Comparison of ENCODE assay signal across 8 cellular contexts in genomic region chr7:76201732-76202665, GRCh38. TPM values are rescaled to one million over a fixed set of nuclear protein-coding genes. Genes with fewer than 3 reads are reported as not detected.
DNase-seq lines count a peak whose midpoint lies in the region; ATAC-seq and TF ChIP-seq lines count a peak whose summit lies in the region.

Gene SRRM3, plus strand, starts transcription at chr7:76201896. Its CDS starts 33,171 bp downstream, at chr7:76235067.

- TF ChIP-seq POLR2A in erythroblast (IDR thresholded peaks at IDR 0.05; ENCODE audit: low read length) = no peak

- DNase-seq in DMS 273 (lab: John Stamatoyannopoulos, UW; ENCODE audit: unreplicated experiment) (peak; percentile 95), DMS 273 treated with DMSO at 0.1 percent for 48 hours (lab: John Stamatoyannopoulos, UW) (no peak), activated T-cell treated with anti-CD3 and anti-CD28 coated beads for 24 hours (ENCODE audit: low read depth) (peak; percentile 79), erythroblast (lab: John Stamatoyannopoulos, UW) (peak; percentile 89 to 91), mucosa of descending colon (peak; percentile 78 to 86 (median 81))
- peak; percentile 79 for DNase-seq in stimulated activated CD8-positive, alpha-beta memory T cell treated with anti-CD3 and anti-CD28 coated beads, Interleukin-4, amount 100 ng/mL, for 24 hours (ENCODE audit: low read depth)

- H3K27ac ChIP-seq in HUES64 (ENCODE audit: low read depth, low read length) = no peak within 1 kb of the TSS
- H3K27ac ChIP-seq in OCI-LY3 (ENCODE audit: low read length) = no peak within 1 kb of the TSS

- 3% methylated on average over 54 of the region's 57 CpGs for WGBS in HUES64

- intact Hi-C loops in mucosa of descending colon (cut with DNase I, micrococcal nuclease) = no loop called here

- H3K79me2 ChIP-seq in OCI-LY3 (ENCODE audit: low read length) = no peaks in the 10 kb centered on the region

- H3K4me1 ChIP-seq in HUES64 (ENCODE audit: insufficient read depth, low read length) (peaks cover 4% of the 10 kb centered on the region; the same call in 1 of the 2 replicates), OCI-LY3 (ENCODE audit: low read length) (0 out of 2 replicates have a peak, but pooled peaks cover 3% of the 10 kb centered on the region), mucosa of descending colon (ENCODE audit: low read depth) (no peaks in the 10 kb centered on the region)

- H3K9ac ChIP-seq in HUES64 (ENCODE audit: low read depth, low read length) (no peak within 1 kb of the TSS), OCI-LY3 (ENCODE audit: low read length) (no peak within 1 kb of the TSS)

- no peaks in the 10 kb centered on the region for H3K36me3 ChIP-seq in HUES64 (ENCODE audit: insufficient read depth, low read length)
- no peaks in the 10 kb centered on the region for H3K36me3 ChIP-seq in OCI-LY3 (replicated peaks; ENCODE audit: low read depth, low read length)
- no peaks in the 10 kb centered on the region for H3K36me3 ChIP-seq in mucosa of descending colon (ENCODE audit: low read depth)

- H3K4me3 ChIP-seq in HUES64 (ENCODE audit: low read length) (peak within 1 kb of the TSS; percentile 49), OCI-LY3 (ENCODE audit: low read length) (peak within 1 kb of the TSS; percentile 68), mucosa of descending colon (no peak within 1 kb of the TSS)

- H4K20me1 ChIP-seq in OCI-LY3 (ENCODE audit: insufficient read depth, low read length) = no peaks in the 10 kb centered on the region

- H3K9me3 ChIP-seq in HUES64 (ENCODE audit: insufficient read depth, low read depth, low read length) (no peaks in the 10 kb centered on the region), OCI-LY3 (ENCODE audit: insufficient read depth, low read length) (no peaks in the 10 kb centered on the region), mucosa of descending colon (no peaks in the 10 kb centered on the region)

- TF ChIP-seq CTCF in OCI-LY3 (IDR thresholded peaks at IDR 0.05; ENCODE audit: low read depth, low read length) (peak; percentile 55), mucosa of descending colon (IDR thresholded peaks at IDR 0.05) (peak; percentile 73)

- H3K27me3 ChIP-seq in HUES64 (ENCODE audit: insufficient read depth, low read length) (no peaks in the 10 kb centered on the region; the same call in 1 of the 2 replicates), OCI-LY3 (ENCODE audit: low read depth, low read length) (no peaks in the 10 kb centered on the region)

- H3K4me2 ChIP-seq in OCI-LY3 (ENCODE audit: low read length) = peak within 1 kb of the TSS; percentile 78

- H2AFZ ChIP-seq in OCI-LY3 (ENCODE audit: low read depth, low read length) = peak within 1 kb of the TSS; percentile 46; the same call in 1 of the 2 replicates

- ATAC-seq in mucosa of descending colon = peak; percentile 99

RNA-seq across cellular contexts. Expression of gene SRRM3, which starts in this region (rescaled TPM):
- 7.2 TPM for polyA plus RNA-seq in HUES64 (2013, experiment 1 of 2)
- 9.5 TPM for polyA plus RNA-seq in HUES64 (2013, experiment 2 of 2)
- 1 to 10 TPM in 1 of 3 donors, under 1 TPM in 2; 0.43 to 3.2 (median 0.67) TPM for total RNA-seq in mucosa of descending colon
